ENCODE assay signal across 23 cellular contexts in the genomic region with DNA sequence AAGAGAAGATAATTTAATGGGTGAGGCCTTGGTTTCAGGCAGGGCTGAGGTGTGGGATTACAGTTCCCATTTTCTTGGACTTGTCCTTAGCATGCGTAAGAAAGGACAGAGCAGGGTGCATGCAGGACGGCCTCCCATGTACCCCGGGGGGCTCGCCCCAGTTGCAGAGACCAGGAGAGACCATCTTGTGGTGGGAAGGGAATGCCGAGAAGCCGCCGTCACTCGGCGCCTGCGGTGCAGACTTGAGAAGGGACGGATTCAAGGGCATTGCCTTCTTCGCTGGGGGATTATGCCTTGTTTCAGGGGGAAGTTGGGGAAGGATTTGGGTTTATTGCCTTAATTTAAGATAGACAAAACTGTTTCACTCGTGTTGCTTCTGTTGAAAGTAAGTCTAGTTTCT.
DNase-seq lines count a peak whose midpoint lies in the region; ATAC-seq and TF ChIP-seq lines count a peak whose summit lies in the region.
"Had no signal": no experiment of that assay in that cellular context is flagged by ENCODE, and none has a peak within 500 bp of the region (broad histone marks: within the 10 kb centered on the region; RNA-seq: fewer than 3 reads in every experiment).

No MANE protein-coding gene starts in this region.

- TF ChIP-seq CTCF in endothelial cell (IDR thresholded peaks at IDR 0.05; ENCODE audit: unreplicated experiment) (no peak), mesothelial cell of epicardium (IDR thresholded peaks at IDR 0.05; ENCODE audit: unreplicated experiment) (no peak)

- H3K4me1 Mint-ChIP-seq in T-helper 17 cell (peaks cover 2% of the 10 kb centered on the region), endothelial cell (ENCODE audit: unreplicated experiment) (peaks cover 6% of the 10 kb centered on the region), mesothelial cell of epicardium (peaks cover 8% of the 10 kb centered on the region)
- H3K4me1 Mint-ChIP-seq: CD8-positive, alpha-beta memory T cell had no signal

- H3K9me3 ChIP-seq in T-helper 17 cell (ENCODE audit: control insufficient read depth, low read length, poor library complexity, severe bottlenecking) = no peaks in the 10 kb centered on the region
- H3K9me3 ChIP-seq: A549; BE2C; BLaER1 treated with 17β-estradiol and CSF1 and Interleukin-3, amounts not matched to agents 10 nM and 100 nM had no signal

- H3K27ac Mint-ChIP-seq in T-helper 17 cell (peak overlapping the region; percentile 73), endothelial cell (ENCODE audit: unreplicated experiment) (no peak overlapping the region), mesothelial cell of epicardium (peak overlapping the region; percentile 3)
- H3K27ac Mint-ChIP-seq: CD4-positive, alpha-beta T cell had no signal

- H3K36me3 Mint-ChIP-seq in T-helper 17 cell (ENCODE audit: low read depth) (no peaks in the 10 kb centered on the region), endothelial cell (ENCODE audit: low read depth, unreplicated experiment) (peaks cover 21% of the 10 kb centered on the region), mesothelial cell of epicardium (peaks cover 39% of the 10 kb centered on the region)
- H3K36me3 Mint-ChIP-seq: CD14-positive monocyte; CD8-positive, alpha-beta memory T cell had no signal

- DNase-seq in T-helper 17 cell = no peak
- DNase-seq in endothelial cell (ENCODE audit: low spot score) = no peak
- DNase-seq in mesothelial cell of epicardium (ENCODE audit: low spot score in 2 of 2, unreplicated experiment in 2 of 2) = no peak
- peak; percentile 59 for DNase-seq in posterior vena cava (ENCODE audit: low spot score)
- DNase-seq in stimulated activated CD8-positive, alpha-beta memory T cell treated with anti-CD3 and anti-CD28 coated beads, Interleukin-4, amount 100 ng/mL, for 48 hours = no peak
- no peak for DNase-seq in pons (ENCODE audit: low spot score)
- DNase-seq: 8988T; ACHN; AML-193; BE2C; CD4-positive, alpha-beta T cell; CD8-positive, alpha-beta memory T cell; DMS53; DMS79 treated with DMSO at 0.1 percent for 48 hours; GF-D8; GOT3; H7; HCEC 1CT had no signal

- ATAC-seq in T-helper 17 cell = no peak
- no peak for ATAC-seq in GM18870 (IDR thresholded peaks at IDR 0.05; ENCODE audit: unreplicated experiment)
- ATAC-seq in HG03135 (IDR thresholded peaks at IDR 0.05; ENCODE audit: unreplicated experiment) = no peak
- ATAC-seq: A549 had no signal

- H3K27me3 Mint-ChIP-seq in T-helper 17 cell (no peaks in the 10 kb centered on the region), endothelial cell (ENCODE audit: unreplicated experiment) (peaks cover 10% of the 10 kb centered on the region), mesothelial cell of epicardium (ENCODE audit: low read depth) (no peaks in the 10 kb centered on the region)
- H3K27me3 Mint-ChIP-seq: CD4-positive, alpha-beta T cell had no signal

- intact Hi-C loops in posterior vena cava (cut with DNase I) = no loop called here

- no peaks in the 10 kb centered on the region for H3K9me3 Mint-ChIP-seq in endothelial cell (ENCODE audit: unreplicated experiment)
- H3K9me3 Mint-ChIP-seq in mesothelial cell of epicardium = no peaks in the 10 kb centered on the region
- H3K9me3 Mint-ChIP-seq: CD4-positive, alpha-beta T cell; CD8-positive, alpha-beta memory T cell had no signal

- H3K4me3 Mint-ChIP-seq in T-helper 17 cell (peak overlapping the region; percentile 33), endothelial cell (ENCODE audit: unreplicated experiment) (peak overlapping the region; percentile 25), mesothelial cell of epicardium (no peak overlapping the region)
- H3K4me3 Mint-ChIP-seq: CD14-positive monocyte; CD4-positive, alpha-beta T cell; CD8-positive, alpha-beta memory T cell had no signal
